Comparison of ENCODE assay signal across 8 cellular contexts in genomic region chr12:1791104-1791927, GRCh38. TPM values are rescaled to one million over a fixed set of nuclear protein-coding genes. Genes with fewer than 3 reads are reported as not detected.
A peak's percentile ranks its signal among the peaks of the same experiment; 100 is the strongest.
DNase-seq lines count a peak whose midpoint lies in the region; ATAC-seq and TF ChIP-seq lines count a peak whose summit lies in the region.

No MANE protein-coding gene starts in this region.

- peak; percentile 78 for TF ChIP-seq CTCF in thoracic aorta (IDR thresholded peaks at IDR 0.05)

- no peaks in the 10 kb centered on the region for H3K9me3 ChIP-seq in BLaER1 treated with 17β-estradiol and CSF1 and Interleukin-3, amounts not matched to agents 10 nM and 100 nM (replicated peaks in 1 of 11)
- no peaks in the 10 kb centered on the region for H3K9me3 ChIP-seq in thoracic aorta

- peaks cover 19 to 56% (median 38%) of the 10 kb centered on the region in 11 experiments for H3K36me3 ChIP-seq in BLaER1 treated with 17β-estradiol and CSF1 and Interleukin-3, amounts not matched to agents 10 nM and 100 nM
- H3K36me3 ChIP-seq in thoracic aorta = no peaks in the 10 kb centered on the region

- H3K4me1 Mint-ChIP-seq in natural killer cell treated with Interleukin-12 subunit alpha and Interleukin-12 subunit beta and Interleukin-15 and Interleukin-18, amount 100 ng/mL, for 72 hours (ENCODE audit: low read depth in 2 of 2) = peaks cover 22 to 24% of the 10 kb centered on the region in 2 donors

- no peaks in the 10 kb centered on the region for H3K36me3 Mint-ChIP-seq in natural killer cell treated with Interleukin-12 subunit alpha and Interleukin-12 subunit beta and Interleukin-15 and Interleukin-18, amount 100 ng/mL, for 72 hours

- no peak for TF ChIP-seq POLR2A in erythroblast (IDR thresholded peaks at IDR 0.05; ENCODE audit: low read length)

- peaks cover 0 to 60% (median 35%) of the 10 kb centered on the region in 11 experiments; a peak in 15 of 22 replicates for H4K20me1 ChIP-seq in BLaER1 treated with 17β-estradiol and CSF1 and Interleukin-3, amounts not matched to agents 10 nM and 100 nM

- peak overlapping the region in 9 of 11 experiments; percentile 3 to 62 (median 56); a peak in 16 of 22 replicates for H3K4me2 ChIP-seq in BLaER1 treated with 17β-estradiol and CSF1 and Interleukin-3, amounts not matched to agents 10 nM and 100 nM

- DNase-seq in HK-2 (ENCODE audit: unreplicated experiment) (peak; percentile 35), NOMO-1 treated with DMSO at 0.1 percent for 48 hours (lab: John Stamatoyannopoulos, UW; ENCODE audit: unreplicated experiment) (peak; percentile 80), activated T-cell treated with anti-CD3 and anti-CD28 coated beads for 1 hour (ENCODE audit: low read depth) (peak; percentile 45), erythroblast (lab: John Stamatoyannopoulos, UW) (peak; percentile 80 to 87), thoracic aorta (ENCODE audit: low spot score) (no peak)
- no peak for DNase-seq in natural killer cell treated with Interleukin-12 subunit alpha and Interleukin-12 subunit beta and Interleukin-15 and Interleukin-18, amount 100 ng/mL, for 72 hours (ENCODE audit: low spot score)

- no peaks in the 10 kb centered on the region for H3K27me3 Mint-ChIP-seq in natural killer cell treated with Interleukin-12 subunit alpha and Interleukin-12 subunit beta and Interleukin-15 and Interleukin-18, amount 100 ng/mL, for 72 hours

- H3K4me3 Mint-ChIP-seq in natural killer cell treated with Interleukin-12 subunit alpha and Interleukin-12 subunit beta and Interleukin-15 and Interleukin-18, amount 100 ng/mL, for 72 hours = no peak overlapping the region

- peak overlapping the region in 7 of 11 experiments; percentile 3 to 47 (median 18); a peak in 7 of 22 replicates for H3K9ac ChIP-seq in BLaER1 treated with 17β-estradiol and CSF1 and Interleukin-3, amounts not matched to agents 10 nM and 100 nM

- H3K27ac ChIP-seq in BLaER1 treated with 17β-estradiol and CSF1 and Interleukin-3, amounts not matched to agents 10 nM and 100 nM = peak overlapping the region in 7 of 11 experiments; percentile 9 to 50 (median 23); a peak in 5 of 22 replicates
- no peak overlapping the region for H3K27ac ChIP-seq in thoracic aorta

- H3K9me3 Mint-ChIP-seq in natural killer cell treated with Interleukin-12 subunit alpha and Interleukin-12 subunit beta and Interleukin-15 and Interleukin-18, amount 100 ng/mL, for 72 hours = no peaks in the 10 kb centered on the region

- H3K27ac Mint-ChIP-seq in natural killer cell treated with Interleukin-12 subunit alpha and Interleukin-12 subunit beta and Interleukin-15 and Interleukin-18, amount 100 ng/mL, for 72 hours = peak overlapping the region; percentile 32 to 38

- peak in 1 of 2 donors; percentile 28 for ATAC-seq in natural killer cell treated with Interleukin-12 subunit alpha and Interleukin-12 subunit beta and Interleukin-15 and Interleukin-18, amount 100 ng/mL, for 72 hours
- ATAC-seq in thoracic aorta (ENCODE audit: insufficient number of reproducible peaks, low FRiP score, low read depth) (no peak), GM19455 (IDR thresholded peaks at IDR 0.05; ENCODE audit: unreplicated experiment) (no peak)

- H3K27me3 ChIP-seq in BLaER1 treated with 17β-estradiol and CSF1 and Interleukin-3, amounts not matched to agents 10 nM and 100 nM = no peaks in the 10 kb centered on the region
- H3K27me3 ChIP-seq in thoracic aorta (replicated peaks; ENCODE audit: insufficient read depth) = no peaks in the 10 kb centered on the region

- H3K4me3 ChIP-seq in BLaER1 treated with 17β-estradiol and CSF1 and Interleukin-3, amounts not matched to agents 10 nM and 100 nM = no peak overlapping the region
- no peak overlapping the region for H3K4me3 ChIP-seq in thoracic aorta

- H3K4me1 ChIP-seq in BLaER1 treated with 17β-estradiol and CSF1 and Interleukin-3, amounts not matched to agents 10 nM and 100 nM = peaks cover 36 to 69% (median 66%) of the 10 kb centered on the region in 10 experiments
- peaks cover 0 to 9% of the 10 kb centered on the region in 2 donors for H3K4me1 ChIP-seq in thoracic aorta (ENCODE audit: control insufficient read depth in 1 of 2, low read depth in 2 of 2)

RNA-seq across cellular contexts. Expression of gene LRTM2, which starts 29.0 kb away (rescaled TPM):
- total RNA-seq in natural killer cell treated with Interleukin-12 subunit alpha and Interleukin-12 subunit beta and Interleukin-15 and Interleukin-18, amount 100 ng/mL, for 72 hours = not detected
- total RNA-seq in thoracic aorta = not detected

Comparison
In these comparisons a context has a peak if more than half of its experiments do, and no peak if none do; other contexts are left out.
1. H3K27ac ChIP-seq: peak in BLaER1 treated with 17β-estradiol and CSF1 and Interleukin-3, amounts not matched to agents 10 nM and 100 nM (7 of 11); none in thoracic aorta (0 of 2).
2. DNase-seq: peak in HK-2 (single experiment), NOMO-1 treated with DMSO at 0.1 percent for 48 hours (single experiment), activated T-cell treated with anti-CD3 and anti-CD28 coated beads for 1 hour (single experiment) and erythroblast (2 of 2); none in natural killer cell treated with Interleukin-12 subunit alpha and Interleukin-12 subunit beta and Interleukin-15 and Interleukin-18, amount 100 ng/mL, for 72 hours (single experiment) and thoracic aorta (single experiment).